Comparison of ENCODE assay signal across 1 cellular context in genomic region chr16:79146-80054, GRCh38.
TF ChIP-seq lines count a peak whose summit lies in the region.

No MANE protein-coding gene starts in this region.

TF ChIP-seq in IMR-90, 13 proteins besides CTCF, POLR2A, EP300 and RAD21:
- TF ChIP-seq BHLHE40 (IDR thresholded peaks at IDR 0.05; ENCODE audit: low read depth, low read length) = no peak
- TF ChIP-seq CEBPB (IDR thresholded peaks at IDR 0.05; ENCODE audit: low read depth, low read length) = peak; percentile 67
- peak; percentile 33 for TF ChIP-seq RCOR1 (IDR thresholded peaks at IDR 0.05; ENCODE audit: insufficient replicate concordance, low read length)
- no peak for TF ChIP-seq ELK1 (IDR thresholded peaks at IDR 0.05; ENCODE audit: borderline replicate concordance, low read depth, low read length)
- no peak for TF ChIP-seq MXI1 (IDR thresholded peaks at IDR 0.05; ENCODE audit: borderline replicate concordance, low read depth, low read length)
